In the genomic region with DNA sequence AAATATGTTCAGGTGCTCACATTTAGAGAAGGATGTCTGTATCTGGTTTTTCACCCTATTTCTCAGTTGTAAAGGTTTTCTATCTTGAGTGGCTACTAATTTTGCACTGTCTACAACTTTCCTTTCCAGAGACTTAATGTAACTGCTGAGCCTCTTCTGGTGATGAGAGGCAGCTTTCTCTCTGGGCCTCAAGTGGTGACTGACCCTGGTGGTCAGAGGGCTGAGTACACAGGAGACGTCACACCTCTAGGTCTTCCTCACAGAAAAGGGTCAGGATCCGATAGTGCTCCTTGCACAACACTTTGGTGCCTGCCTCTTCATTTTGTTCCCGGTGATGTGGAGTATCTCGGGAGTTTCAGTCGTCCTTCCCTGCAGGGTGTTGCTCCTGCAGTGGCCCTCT, we compare ENCODE assay signal across 28 cellular contexts.
"Had no signal": no experiment of that assay in that cellular context is flagged by ENCODE, and none has a peak within 500 bp of the region (broad histone marks: within the 10 kb centered on the region; RNA-seq: fewer than 3 reads in every experiment).

No MANE protein-coding gene starts in this region.

- H3K36me3 ChIP-seq: colonic mucosa, gastrocnemius medialis, ovary, tibial artery had no signal

- H3K9me3 Mint-ChIP-seq: dendritic cell treated with granulocyte-macrophage colony-stimulating factor and Interleukin-4, amounts not matched to agents 40 ng/mL and 50 ng/mL, for 4 days; mesothelial cell of epicardium; neural crest cell; type B pancreatic cell had no signal

- H3K4me3 Mint-ChIP-seq: central memory CD8-positive, alpha-beta T cell; dendritic cell treated with granulocyte-macrophage colony-stimulating factor and Interleukin-4, amounts not matched to agents 40 ng/mL and 50 ng/mL, for 4 days; effector memory CD8-positive, alpha-beta T cell; mesothelial cell of epicardium; naive B cell; natural killer cell treated with Interleukin-12 subunit alpha and Interleukin-12 subunit beta and Interleukin-15 and Interleukin-18, amount 100 ng/mL, for 72 hours; neural crest cell; type B pancreatic cell had no signal

- H3K4me1 Mint-ChIP-seq: central memory CD8-positive, alpha-beta T cell; naive B cell; neural crest cell had no signal

- DNase-seq: colonic mucosa; effector memory CD8-positive, alpha-beta T cell; gastrocnemius medialis; head of caudate nucleus; mesenchymal stem cell; mucosa of descending colon; naive B cell; ovary; psoas muscle; small intestine; stimulated activated CD4-positive, alpha-beta T cell treated with anti-CD3 and anti-CD28 coated beads, Interleukin-12 subunit alpha, Interleukin-12 subunit beta, amount 100 ng/mL, for 4 hours; stimulated activated CD4-positive, alpha-beta T cell treated with anti-CD3 and anti-CD28 coated beads, Interleukin-1b, Interleukin-23, amount 100 ng/mL, for 48 hours; stimulated activated CD4-positive, alpha-beta T cell treated with anti-CD3 and anti-CD28 coated beads, Interleukin-4, amount 100 ng/mL, for 1 hour; stimulated activated CD8-positive, alpha-beta memory T cell treated with anti-CD3 and anti-CD28 coated beads, Interleukin-4, amount 100 ng/mL, for 48 hours; stimulated activated naive CD8-positive, alpha-beta T cell treated with anti-CD3 and anti-CD28 coated beads, Interleukin-15, Interleukin-2, amounts not matched to agents 100 U/mL and 50 U/mL, for 24 hours; substantia nigra; testis; tibial artery had no signal

- H3K4me3 ChIP-seq: colonic mucosa, gastrocnemius medialis, mucosa of descending colon, ovary, psoas muscle, testis, tibial artery had no signal

- H3K27me3 ChIP-seq: colonic mucosa, gastrocnemius medialis, ovary, testis, tibial artery had no signal

- H3K36me3 Mint-ChIP-seq: mesothelial cell of epicardium; naive B cell; natural killer cell treated with Interleukin-12 subunit alpha and Interleukin-12 subunit beta and Interleukin-15 and Interleukin-18, amount 100 ng/mL, for 72 hours; type B pancreatic cell had no signal

- H3K27ac ChIP-seq: colonic mucosa, epithelial cell of prostate, gastrocnemius medialis, ovary, psoas muscle, testis, tibial artery had no signal

- ATAC-seq: effector memory CD8-positive, alpha-beta T cell; esophagus mucosa; gastrocnemius medialis; mucosa of descending colon; natural killer cell treated with Interleukin-12 subunit alpha and Interleukin-12 subunit beta and Interleukin-15 and Interleukin-18, amount 100 ng/mL, for 72 hours; psoas muscle; stimulated activated naive CD8-positive, alpha-beta T cell treated with anti-CD3 and anti-CD28 coated beads, Interleukin-15, Interleukin-2, amounts not matched to agents 100 U/mL and 50 U/mL, for 24 hours had no signal

- H3K9me3 ChIP-seq: colonic mucosa, gastrocnemius medialis, mucosa of descending colon, ovary, psoas muscle, testis, tibial artery had no signal

- H3K27ac Mint-ChIP-seq: dendritic cell treated with granulocyte-macrophage colony-stimulating factor and Interleukin-4, amounts not matched to agents 40 ng/mL and 50 ng/mL, for 4 days; effector memory CD8-positive, alpha-beta T cell; mesothelial cell of epicardium; naive B cell; natural killer cell treated with Interleukin-12 subunit alpha and Interleukin-12 subunit beta and Interleukin-15 and Interleukin-18, amount 100 ng/mL, for 72 hours; type B pancreatic cell had no signal

- FAIRE-seq: keratinocyte, small intestine, urothelium cell line had no signal

- H3K4me1 ChIP-seq: colonic mucosa, gastrocnemius medialis, psoas muscle, testis, tibial artery had no signal
